Comparison of ENCODE assay signal across 8 cellular contexts in the genomic region with DNA sequence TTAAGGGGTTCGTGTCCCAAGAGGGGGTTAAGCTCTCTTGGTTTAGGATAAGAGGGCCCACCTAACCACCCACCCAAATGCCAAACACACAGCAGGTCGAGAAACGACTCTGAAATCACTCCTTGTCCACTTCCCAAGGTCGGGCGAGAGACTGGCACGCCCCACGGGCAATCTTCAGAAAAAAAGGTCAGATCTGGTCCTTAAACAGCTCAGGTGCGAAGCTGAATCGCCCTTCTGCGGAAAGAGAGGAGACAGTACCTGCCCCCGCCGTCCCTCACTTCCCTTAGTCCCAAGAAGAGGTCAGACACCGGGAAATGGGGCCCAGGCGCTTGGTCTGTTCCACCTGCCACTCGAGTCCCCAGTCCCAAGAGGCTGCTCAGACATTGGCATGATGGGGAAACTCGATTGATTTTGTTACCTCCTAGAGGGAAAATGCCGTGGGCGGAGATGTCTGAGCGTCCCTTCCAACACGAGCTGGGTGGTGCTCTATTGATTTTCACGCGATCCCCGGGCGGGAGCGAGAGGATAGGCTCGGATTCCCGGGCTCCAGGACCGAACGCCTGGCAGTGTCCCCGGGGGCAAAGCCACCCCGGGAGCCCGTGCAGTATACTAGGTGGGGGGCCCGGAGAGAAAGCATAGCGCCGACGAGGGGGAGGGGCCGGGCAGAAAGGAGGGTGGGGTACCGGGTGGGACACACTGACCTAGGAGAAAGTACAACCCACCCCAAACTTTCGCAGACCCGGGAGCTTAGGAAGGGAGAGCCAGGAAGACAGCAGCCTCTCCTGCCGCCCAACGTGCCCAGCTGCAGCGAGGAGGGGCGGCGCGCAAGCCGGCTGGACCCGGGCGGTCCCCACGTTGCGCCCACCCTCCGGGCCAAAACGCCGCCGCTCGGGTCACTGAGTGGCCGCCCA. TPM values are rescaled to one million over a fixed set of nuclear protein-coding genes. Genes with fewer than 3 reads are reported as not detected.
DNase-seq lines count a peak whose midpoint lies in the region; ATAC-seq and TF ChIP-seq lines count a peak whose summit lies in the region.

No MANE protein-coding gene starts in this region.

- no peak for TF ChIP-seq CTCF in mammary epithelial cell (conservative IDR thresholded peaks at IDR 0.05 in 1 of 2, IDR thresholded peaks at IDR 0.05 in 1 of 2; ENCODE audit: extremely low read depth in 1 of 2, insufficient read depth in 1 of 2, low read depth in 1 of 2, low read length in 2 of 2)

- H3K27ac ChIP-seq in mammary epithelial cell (ENCODE audit: insufficient read depth, low read depth, low read length), result no peak overlapping the region
- H3K27ac ChIP-seq in thymus (ENCODE audit: low read depth), result no peak overlapping the region

- no TSS peak for BruUV-seq in mammary epithelial cell (replicated peaks; lab: Mats Ljungman, UMichigan)

- in situ Hi-C loops in mammary epithelial cell (cut with MboI; ENCODE audit: low sequenced_read_pairs in 2 of 2), result loop anchor here (10.0 to 25.0 kb wide), 4 partner anchors 455 to 955 kb away; no protein-coding TSS in a partner anchor

- H3K9me3 Mint-ChIP-seq in activated CD4-positive, alpha-beta T cell treated with anti-CD3 and anti-CD28 coated beads, Interleukin-2, amount 10 ng/mL, durations not matched to agents 24 days and 14 days, result no peaks in the 10 kb centered on the region

- no peak for DNase-seq in activated CD4-positive, alpha-beta T cell treated with anti-CD3 and anti-CD28 coated beads, Interleukin-2, amount 10 ng/mL, durations not matched to agents 24 days and 14 days
- DNase-seq in activated CD4-positive, alpha-beta T cell treated with anti-CD3 and anti-CD28 coated beads, Interleukin-2, amount 50 U/mL, for 4 hours, result no peak
- peak; percentile 56 to 69 for DNase-seq in NCI-H524 (lab: John Stamatoyannopoulos, UW)
- peak; percentile 23 for DNase-seq in mammary epithelial cell
- DNase-seq in left lobe of liver (ENCODE audit: low spot score), result peak; percentile 68
- no peak for DNase-seq in T-helper 9 cell

- peak overlapping the region; percentile 59 for H3K9ac ChIP-seq in mammary epithelial cell (ENCODE audit: insufficient read depth, low read length)

- H2AFZ ChIP-seq in mammary epithelial cell (ENCODE audit: low read depth, low read length), result peak overlapping the region; percentile 91

- peak; percentile 36 for ATAC-seq in left lobe of liver
- no peak for ATAC-seq in GM18520 (IDR thresholded peaks at IDR 0.05; ENCODE audit: unreplicated experiment)

- H3K36me3 Mint-ChIP-seq in activated CD4-positive, alpha-beta T cell treated with anti-CD3 and anti-CD28 coated beads, Interleukin-2, amount 10 ng/mL, durations not matched to agents 24 days and 14 days (ENCODE audit: low read depth), result no peaks in the 10 kb centered on the region

- H3K36me3 ChIP-seq in mammary epithelial cell (ENCODE audit: insufficient read depth, low read length) (no peaks in the 10 kb centered on the region), thymus (ENCODE audit: control insufficient read depth, insufficient read depth) (no peaks in the 10 kb centered on the region)

- H3K4me1 Mint-ChIP-seq in activated CD4-positive, alpha-beta T cell treated with anti-CD3 and anti-CD28 coated beads, Interleukin-2, amount 10 ng/mL, durations not matched to agents 24 days and 14 days, result peaks cover 11% of the 10 kb centered on the region

- H3K4me3 Mint-ChIP-seq in activated CD4-positive, alpha-beta T cell treated with anti-CD3 and anti-CD28 coated beads, Interleukin-2, amount 10 ng/mL, durations not matched to agents 24 days and 14 days, result peak overlapping the region; percentile 76

- H3K27ac Mint-ChIP-seq in activated CD4-positive, alpha-beta T cell treated with anti-CD3 and anti-CD28 coated beads, Interleukin-2, amount 10 ng/mL, durations not matched to agents 24 days and 14 days, result peak overlapping the region; percentile 2

- dilution Hi-C loops in mammary epithelial cell (cut with HindIII; ENCODE audit: low sequenced_read_pairs), result loop anchor here (25.0 kb wide), 1 partner anchor 655 kb away; no protein-coding TSS in a partner anchor

- peaks cover 17% of the 10 kb centered on the region for H3K4me1 ChIP-seq in mammary epithelial cell (ENCODE audit: insufficient read depth, low read length)
- H3K4me1 ChIP-seq in thymus (ENCODE audit: control insufficient read depth, insufficient read depth, low read length), result no peaks in the 10 kb centered on the region

- no peaks in the 10 kb centered on the region for H3K79me2 ChIP-seq in mammary epithelial cell (ENCODE audit: insufficient read depth, low read length)

- peak overlapping the region; percentile 100 for H3K4me2 ChIP-seq in mammary epithelial cell (ENCODE audit: insufficient read depth, low read depth, low read length)

- peaks cover 50% of the 10 kb centered on the region for H3K27me3 Mint-ChIP-seq in activated CD4-positive, alpha-beta T cell treated with anti-CD3 and anti-CD28 coated beads, Interleukin-2, amount 10 ng/mL, durations not matched to agents 24 days and 14 days

- peak overlapping the region; percentile 63 to 79 (median 75) for H3K4me3 ChIP-seq in mammary epithelial cell (replicated peaks in 1 of 3; ENCODE audit: insufficient read depth in 1 of 3, low read depth in 2 of 3, low read length in 3 of 3)
- H3K4me3 ChIP-seq in thymus (ENCODE audit: low read length), result peak overlapping the region; percentile 22

- H3K9me3 ChIP-seq in mammary epithelial cell (replicated peaks; ENCODE audit: insufficient read depth, low read length) (no peaks in the 10 kb centered on the region), thymus (ENCODE audit: control insufficient read depth) (no peaks in the 10 kb centered on the region)

- intact Hi-C loops in activated CD4-positive, alpha-beta T cell treated with anti-CD3 and anti-CD28 coated beads, Interleukin-2, amount 10 ng/mL, durations not matched to agents 24 days and 14 days (cut with micrococcal nuclease), result loop anchor here (2.0 to 5.0 kb wide), 3 partner anchors 650 to 955 kb away; no protein-coding TSS in a partner anchor
- intact Hi-C loops in mammary epithelial cell (cut with micrococcal nuclease), result loop anchor here (1.0 to 5.0 kb wide), 6 partner anchors 117 to 955 kb away; no protein-coding TSS in a partner anchor

- peaks cover 3% of the 10 kb centered on the region for H4K20me1 ChIP-seq in mammary epithelial cell (ENCODE audit: insufficient read depth, low read length)

- CTCF ChIA-PET in mammary epithelial cell (lab: Charles Lee; ENCODE audit: low non-redundant PET), result interaction anchor here (0.5 to 0.7 kb wide), 5 partner anchors 14 to 657 kb away, joined by 3 to 13 read pairs (median 3); no protein-coding TSS in a partner anchor

- WGBS in mammary epithelial cell (ENCODE audit: low coverage, missing lambda C conversion rate), result 1% methylated on average over 20 of the region's 57 CpGs
- 3% methylated on average over 57 of the region's 57 CpGs for whole genome bisulfite sequencing in thymus

- peaks cover 4% of the 10 kb centered on the region for H3K27me3 ChIP-seq in mammary epithelial cell (ENCODE audit: insufficient read depth, low read length)
- H3K27me3 ChIP-seq in thymus (ENCODE audit: control insufficient read depth, insufficient read depth), result peaks cover 41% of the 10 kb centered on the region

RNA-seq across cellular contexts. Expression of a gene that starts 1.1 kb away (rescaled TPM):
- total RNA-seq in activated CD4-positive, alpha-beta T cell treated with anti-CD3 and anti-CD28 coated beads, Interleukin-2, amount 10 ng/mL, durations not matched to agents 24 days and 14 days, result 0.05 and 0.07 TPM in 2 replicates
- total RNA-seq in mammary epithelial cell (1 to 10 TPM; 2.5 to 2.9 TPM), left lobe of liver (12.0 TPM)
- polyA plus RNA-seq in mammary epithelial cell (0.87 TPM), thymus (1.2 TPM)
- polyA minus RNA-seq in mammary epithelial cell, result 0.10 TPM

Comparison
In these comparisons a context has a peak if more than half of its experiments do, and no peak if none do; other contexts are left out.
1. DNase-seq: peak in NCI-H524 (2 of 2), mammary epithelial cell (single experiment) and left lobe of liver (single experiment); none in activated CD4-positive, alpha-beta T cell treated with anti-CD3 and anti-CD28 coated beads, Interleukin-2, amount 10 ng/mL, durations not matched to agents 24 days and 14 days (single experiment), activated CD4-positive, alpha-beta T cell treated with anti-CD3 and anti-CD28 coated beads, Interleukin-2, amount 50 U/mL, for 4 hours (0 of 2) and T-helper 9 cell (single experiment).